In genomic region chr20:48706116-48706656, GRCh38 we compare ENCODE assay signal across 14 cellular contexts.
DNase-seq lines count a peak whose midpoint lies in the region; ATAC-seq, FAIRE-seq and TF ChIP-seq lines count a peak whose summit lies in the region.
"Had no signal": no experiment of that assay in that cellular context is flagged by ENCODE, and none has a peak within 500 bp of the region (broad histone marks: within the 10 kb centered on the region; RNA-seq: fewer than 3 reads in every experiment).

No MANE protein-coding gene starts in this region.

- no peaks in the 10 kb centered on the region for H4K20me1 ChIP-seq in H9 (ENCODE audit: control insufficient read depth, insufficient read depth, insufficient read length)

- no peak overlapping the region for H3K23ac ChIP-seq in H9 (ENCODE audit: insufficient read length, low read depth, low read length)

- H3K9ac ChIP-seq in H9 (ENCODE audit: extremely low read depth, insufficient read length, low read length) = no peak overlapping the region
- H3K9ac ChIP-seq: KMS-11 had no signal

- no peak overlapping the region for H4K5ac ChIP-seq in H9 (ENCODE audit: insufficient read length, low read depth, low read length)

- H3K4me2 ChIP-seq in H9 (ENCODE audit: insufficient read depth, insufficient read length, low read length) = no peak overlapping the region
- H3K4me2 ChIP-seq: KMS-11 had no signal

- H2AK5ac ChIP-seq in H9 (ENCODE audit: insufficient read length, low read length) = no peak overlapping the region

- H3K23me2 ChIP-seq in H9 (ENCODE audit: insufficient read length, low read depth, low read length, poor library complexity, severe bottlenecking) = no peaks in the 10 kb centered on the region

- no peak for FAIRE-seq in frontal cortex (lab: Jason Lieb, UNC)
- FAIRE-seq: pancreas had no signal

- H4K91ac ChIP-seq in H9 (ENCODE audit: insufficient read length, low read depth, low read length) = no peak overlapping the region

- H3K27ac Mint-ChIP-seq in CD8-positive, alpha-beta memory T cell = peak overlapping the region in 7 of 8 donors; percentile 49 to 91 (median 77)
- peak overlapping the region; percentile 51 for H3K27ac Mint-ChIP-seq in activated naive CD8-positive, alpha-beta T cell treated with anti-CD3 and anti-CD28 coated beads, Interleukin-2, amount 50 U/mL, for 24 hours
- peak overlapping the region; percentile 12 for H3K27ac Mint-ChIP-seq in memory B cell
- H3K27ac Mint-ChIP-seq in H9 = no peak overlapping the region

- H2BK12ac ChIP-seq in H9 (ENCODE audit: insufficient read length, low read depth, low read length) = no peak overlapping the region

- H3K79me2 ChIP-seq in H9 (ENCODE audit: insufficient read depth, low read length) = no peaks in the 10 kb centered on the region

- CTCF ChIA-PET in A673 (lab: Charles Lee) = no interaction called here
- CTCF ChIA-PET in CD8-positive, alpha-beta memory T cell (lab: Charles Lee) = interaction anchor here (0.6 to 1.6 kb wide), 4 partner anchors 13 to 199 kb away, joined by 3 to 5 read pairs (median 4); no protein-coding TSS in a partner anchor

- H3T11ph ChIP-seq in H9 (ENCODE audit: low read length) = no peak overlapping the region

- H2BK120ac ChIP-seq in H9 (ENCODE audit: low read depth, low read length, poor library complexity, severe bottlenecking) = no peak overlapping the region

- no peak overlapping the region for H3K4me3 ChIP-seq in A673 (ENCODE audit: low read depth, low read length, poor library complexity, severe bottlenecking)
- H3K4me3 ChIP-seq in CD8-positive, alpha-beta memory T cell (ENCODE audit: low read length) = no peak overlapping the region
- H3K4me3 ChIP-seq: pancreas had no signal

- no peak overlapping the region for H3K14ac ChIP-seq in H9 (ENCODE audit: insufficient read depth, low read length)

- WGBS in H9 (ENCODE audit: extremely low coverage, insufficient read length, low lambda C conversion rate) = no CpG with 5 or more reads among the region's 2 CpGs

- H3K27me3 Mint-ChIP-seq in CD8-positive, alpha-beta memory T cell = peaks cover 0 to 3% of the 10 kb centered on the region in 2 donors
- no peaks in the 10 kb centered on the region for H3K27me3 Mint-ChIP-seq in activated naive CD8-positive, alpha-beta T cell treated with anti-CD3 and anti-CD28 coated beads, Interleukin-2, amount 50 U/mL, for 24 hours
- H3K27me3 Mint-ChIP-seq in memory B cell = no peaks in the 10 kb centered on the region
- H3K27me3 Mint-ChIP-seq in H9 (ENCODE audit: low read depth) = no peaks in the 10 kb centered on the region

- no peak overlapping the region for H3K18ac ChIP-seq in H9 (ENCODE audit: insufficient read length, low read depth, low read length)

- H3K27me3 ChIP-seq in A673 (replicated peaks; ENCODE audit: insufficient read depth, low read depth, low read length, poor library complexity) (no peaks in the 10 kb centered on the region), H9 (ENCODE audit: insufficient read depth, low read length) (no peaks in the 10 kb centered on the region)
- no peaks in the 10 kb centered on the region for H3K27me3 ChIP-seq in CD8-positive, alpha-beta memory T cell (ENCODE audit: insufficient read depth, low read length, poor library complexity, severe bottlenecking)
- H3K27me3 ChIP-seq: pancreas had no signal

- no peak overlapping the region for H3K56ac ChIP-seq in H9 (ENCODE audit: insufficient read length, low read depth, low read length)

- no peak overlapping the region for H2AFZ ChIP-seq in H9 (ENCODE audit: low read length)

- H4K8ac ChIP-seq in H9 (replicated peaks; ENCODE audit: insufficient read length, low read depth, low read length) = no peak overlapping the region

- no peaks in the 10 kb centered on the region for H3K79me1 ChIP-seq in H9 (ENCODE audit: insufficient read depth, low read depth, low read length, poor library complexity, severe bottlenecking)

- peaks cover 6 to 95% (median 17%) of the 10 kb centered on the region in 3 donors for H3K36me3 Mint-ChIP-seq in CD8-positive, alpha-beta memory T cell
- H3K36me3 Mint-ChIP-seq in activated naive CD8-positive, alpha-beta T cell treated with anti-CD3 and anti-CD28 coated beads, Interleukin-2, amount 50 U/mL, for 24 hours (ENCODE audit: low read depth) = peaks cover 38% of the 10 kb centered on the region
- H3K36me3 Mint-ChIP-seq in memory B cell (peaks cover 27% of the 10 kb centered on the region), H9 (ENCODE audit: insufficient read depth in 1 of 3, low read depth in 3 of 3) (peaks cover 0 to 3% (median 2%) of the 10 kb centered on the region in 3 experiments; a peak in 1 of 7 replicates)

- H2BK15ac ChIP-seq in H9 (ENCODE audit: low read depth, low read length) = no peak overlapping the region

- H3K9me3 ChIP-seq in A673 (ENCODE audit: low read depth, low read length, poor library complexity, severe bottlenecking) (no peaks in the 10 kb centered on the region), H9 (ENCODE audit: control insufficient read depth, low read depth, low read length) (no peaks in the 10 kb centered on the region)
- H3K9me3 ChIP-seq in CD8-positive, alpha-beta memory T cell (ENCODE audit: low read length) = no peaks in the 10 kb centered on the region
- H3K9me3 ChIP-seq: pancreas had no signal

- H3K4ac ChIP-seq in H9 (ENCODE audit: low read depth, low read length) = no peak overlapping the region

- H2BK20ac ChIP-seq in H9 (ENCODE audit: low read depth, low read length, poor library complexity, severe bottlenecking) = no peak overlapping the region

- ATAC-seq in activated naive CD8-positive, alpha-beta T cell treated with anti-CD3 and anti-CD28 coated beads, Interleukin-2, amount 50 U/mL, for 24 hours = no peak
- ATAC-seq in memory B cell (ENCODE audit: low read depth) = no peak
- ATAC-seq: pancreas had no signal

- H3K4me1 Mint-ChIP-seq in CD8-positive, alpha-beta memory T cell = peaks cover 65 to 85% (median 71%) of the 10 kb centered on the region in 3 donors
- peaks cover 30% of the 10 kb centered on the region for H3K4me1 Mint-ChIP-seq in activated naive CD8-positive, alpha-beta T cell treated with anti-CD3 and anti-CD28 coated beads, Interleukin-2, amount 50 U/mL, for 24 hours
- H3K4me1 Mint-ChIP-seq in memory B cell = peaks cover 26% of the 10 kb centered on the region
- H3K4me1 Mint-ChIP-seq in H9 = peaks cover 0 to 5% of the 10 kb centered on the region in 2 experiments; a peak in 1 of 4 replicates

- H3K27ac ChIP-seq in A673 (ENCODE audit: low read depth, low read length, poor library complexity, severe bottlenecking) = peak overlapping the region; percentile 66
- peak overlapping the region; percentile 22 for H3K27ac ChIP-seq in CD8-positive, alpha-beta memory T cell (ENCODE audit: low read depth, low read length)
- no peak overlapping the region for H3K27ac ChIP-seq in H9 (ENCODE audit: insufficient read length, low read depth, low read length)
- H3K27ac ChIP-seq: C4-2B, KMS-11 had no signal

- H3K9me3 Mint-ChIP-seq in CD8-positive, alpha-beta memory T cell = no peaks in the 10 kb centered on the region
- H3K9me3 Mint-ChIP-seq in activated naive CD8-positive, alpha-beta T cell treated with anti-CD3 and anti-CD28 coated beads, Interleukin-2, amount 50 U/mL, for 24 hours = no peaks in the 10 kb centered on the region
- no peaks in the 10 kb centered on the region for H3K9me3 Mint-ChIP-seq in memory B cell
- H3K9me3 Mint-ChIP-seq in H9 = no peaks in the 10 kb centered on the region

- H3K4me1 ChIP-seq in A673 (ENCODE audit: insufficient read depth, low read length, poor library complexity, severe bottlenecking) (peaks cover 57% of the 10 kb centered on the region), H9 (ENCODE audit: insufficient read depth, low read length) (no peaks in the 10 kb centered on the region)
- H3K4me1 ChIP-seq in CD8-positive, alpha-beta memory T cell (ENCODE audit: insufficient read depth, low read length) = peaks cover 9% of the 10 kb centered on the region
- H3K4me1 ChIP-seq: pancreas had no signal

- TF ChIP-seq CTCF in A673 (conservative IDR thresholded peaks at IDR 0.05; ENCODE audit: low read depth, low read length) (no peak), H9 (conservative IDR thresholded peaks at IDR 0.05) (no peak)

- H2BK5ac ChIP-seq in H9 (ENCODE audit: insufficient read length, low read length) = no peak overlapping the region

- H3K4me3 Mint-ChIP-seq in CD8-positive, alpha-beta memory T cell = peak overlapping the region in 3 of 7 donors; percentile 19 to 43 (median 23)
- no peak overlapping the region for H3K4me3 Mint-ChIP-seq in activated naive CD8-positive, alpha-beta T cell treated with anti-CD3 and anti-CD28 coated beads, Interleukin-2, amount 50 U/mL, for 24 hours
- H3K4me3 Mint-ChIP-seq in memory B cell (no peak overlapping the region), H9 (no peak overlapping the region)

- POLR2A ChIA-PET in A673 (lab: Charles Lee; ENCODE audit: low non-redundant PET) = no interaction called here
- POLR2A ChIA-PET in CD8-positive, alpha-beta memory T cell (lab: Charles Lee) = interaction anchor here (1.1 kb wide), 1 partner anchor 121 kb away, joined by 3 read pairs; no protein-coding TSS in a partner anchor

- H3K36me3 ChIP-seq in A673 (ENCODE audit: insufficient read depth, low read length, poor library complexity, severe bottlenecking) = peaks cover 91% of the 10 kb centered on the region
- H3K36me3 ChIP-seq in CD8-positive, alpha-beta memory T cell (ENCODE audit: insufficient read depth, low read length) = peaks cover 4% of the 10 kb centered on the region
- H3K36me3 ChIP-seq: pancreas had no signal

- DNase-seq in A673 (ENCODE audit: low spot score) (no peak), memory B cell (ENCODE audit: low spot score in 2 of 2) (no peak), DMS 273 (lab: John Stamatoyannopoulos, UW; ENCODE audit: unreplicated experiment) (no peak), NCI-H2227 treated with DMSO at 0.1 percent for 48 hours (lab: John Stamatoyannopoulos, UW) (no peak), frontal cortex (ENCODE audit: low spot score in 2 of 2) (no peak), H9 (no peak)
- peak in 1 of 5 donors; percentile 5 for DNase-seq in CD8-positive, alpha-beta memory T cell
- DNase-seq in activated naive CD8-positive, alpha-beta T cell treated with anti-CD3 and anti-CD28 coated beads, Interleukin-2, amount 50 U/mL, for 24 hours = no peak
- DNase-seq: effector CD4-positive, alpha-beta T cell; NCI-H2029; stimulated activated naive CD4-positive, alpha-beta T cell treated with Interleukin-2 at 50 U/mL for 16 hours had no signal

- intact Hi-C loops in A673 (cut with micrococcal nuclease; ENCODE audit: unreplicated experiment) = no loop called here

- no TSS peak for BruUV-seq in A673 (replicated peaks; lab: Mats Ljungman, UMichigan)

Comparison
In these comparisons a context has a peak if more than half of its experiments do, and no peak if none do; other contexts are left out.
1. H3K27ac Mint-ChIP-seq: peak in CD8-positive, alpha-beta memory T cell (7 of 8), activated naive CD8-positive, alpha-beta T cell treated with anti-CD3 and anti-CD28 coated beads, Interleukin-2, amount 50 U/mL, for 24 hours (single experiment) and memory B cell (single experiment); none in H9 (0 of 3).